ENCODE assay signal across 10 cellular contexts in genomic region chr6:137870286-137870685, GRCh38. TPM values are rescaled to one million over a fixed set of nuclear protein-coding genes. Genes with fewer than 3 reads are reported as not detected.
A peak's percentile ranks its signal among the peaks of the same experiment; 100 is the strongest.
DNase-seq lines count a peak whose midpoint lies in the region; ATAC-seq, FAIRE-seq and TF ChIP-seq lines count a peak whose summit lies in the region.
"Had no signal": no experiment of that assay in that cellular context is flagged by ENCODE, and none has a peak within 500 bp of the region (broad histone marks: within the 10 kb centered on the region; RNA-seq: fewer than 3 reads in every experiment).

No MANE protein-coding gene starts in this region.

- H4K20me1 ChIP-seq in K562 (replicated peaks; ENCODE audit: control insufficient read depth, insufficient read depth, low read length), result no peaks in the 10 kb centered on the region

- intact Hi-C loops in activated naive CD4-positive, alpha-beta T cell treated with anti-CD3 and anti-CD28 coated beads for 36 hours (cut with micrococcal nuclease), result loop anchor here (1.0 to 10.0 kb wide), 4 partner anchors 75 to 545 kb away; no protein-coding TSS in a partner anchor
- intact Hi-C loops in K562 (cut with micrococcal nuclease), result no loop called here

- WGBS in K562 (ENCODE audit: insufficient coverage, low coverage, missing lambda C conversion rate), result 55% methylated on average over 6 of the region's 6 CpGs

- H3K4me3 ChIP-seq in K562, result no peak overlapping the region

- no peak for TF ChIP-seq POLR2A in K562 (conservative IDR thresholded peaks at IDR 0.05)
- no peak for TF ChIP-seq POLR2A in erythroblast (IDR thresholded peaks at IDR 0.05; ENCODE audit: low read length)

- TF ChIP-seq EP300 in K562 (IDR thresholded peaks at IDR 0.05; ENCODE audit: low read length), result no peak

- no peak overlapping the region for H3K27ac ChIP-seq in K562 (ENCODE audit: extremely low read depth, low read depth, low read length)

- H2AFZ ChIP-seq in K562 (ENCODE audit: low read depth, low read length), result 0 out of 2 replicates have a peak overlapping the region, but pooled peaks have one; percentile 21

- H3K36me3 ChIP-seq in K562 (ENCODE audit: control insufficient read depth, insufficient read depth, low read length), result peaks cover 41% of the 10 kb centered on the region; the same call in 2 of the 3 replicates

- FAIRE-seq in K562 (lab: Jason Lieb, UNC), result no peak

- H3K79me2 ChIP-seq in K562 (ENCODE audit: control insufficient read depth, insufficient read depth, low read length), result peaks cover 31% of the 10 kb centered on the region

- in situ Hi-C loops in K562 (cut with MboI), result no loop called here

- peaks cover 22 to 50% of the 10 kb centered on the region in 2 experiments for H3K4me1 ChIP-seq in K562 (replicated peaks in 1 of 2; ENCODE audit: control insufficient read depth in 2 of 2, insufficient read depth in 2 of 2, low read length in 2 of 2)

- no peaks in the 10 kb centered on the region for H3K27me3 Mint-ChIP-seq in activated naive CD4-positive, alpha-beta T cell treated with anti-CD3 and anti-CD28 coated beads for 36 hours (ENCODE audit: low read depth)
- H3K27me3 Mint-ChIP-seq in mesothelial cell of epicardium (ENCODE audit: low read depth) (peaks cover 18% of the 10 kb centered on the region), type B pancreatic cell (peaks cover 9% of the 10 kb centered on the region)

- H3K4me2 ChIP-seq in K562 (ENCODE audit: insufficient read depth, low read length), result 0 out of 2 replicates have a peak overlapping the region, but pooled peaks have one; percentile 35
- H3K4me2 ChIP-seq: SK-N-SH had no signal

- ATAC-seq in K562, result no peak
- no peak for ATAC-seq in GM18498 (IDR thresholded peaks at IDR 0.05; ENCODE audit: unreplicated experiment)

- DNase-seq in activated naive CD4-positive, alpha-beta T cell treated with anti-CD3 and anti-CD28 coated beads for 36 hours, result no peak
- DNase-seq in activated naive CD4-positive, alpha-beta T cell (lab: John Stamatoyannopoulos, UW), result no peak
- DNase-seq in K562 (ENCODE audit: extremely low read depth in 1 of 4, low spot score in 3 of 4), result no peak
- DNase-seq in mesothelial cell of epicardium (ENCODE audit: low spot score in 2 of 2, unreplicated experiment in 2 of 2), result no peak
- DNase-seq in type B pancreatic cell (ENCODE audit: extremely low spot score, unreplicated experiment), result no peak
- no peak for DNase-seq in erythroblast (lab: John Stamatoyannopoulos, UW)
- DNase-seq in GM10266 (ENCODE audit: extremely low spot score), result no peak
- DNase-seq: activated effector memory CD4-positive, alpha-beta T cell treated with Interleukin-2 at 50 U/mL for 16 hours; SK-N-SH had no signal

- no TSS peak for BruUV-seq in K562 (replicated peaks; lab: Mats Ljungman, UMichigan)

- H3K9me1 ChIP-seq in K562 (ENCODE audit: control insufficient read depth, insufficient read depth, low read length), result no peaks in the 10 kb centered on the region

- no peak for TF ChIP-seq CTCF in K562 (IDR thresholded peaks at IDR 0.05 in 2 of 3, conservative IDR thresholded peaks at IDR 0.05 in 1 of 3; ENCODE audit: insufficient read depth in 2 of 3, low read depth in 1 of 3, low read length in 3 of 3)
- no peak for TF ChIP-seq CTCF in mesothelial cell of epicardium (IDR thresholded peaks at IDR 0.05; ENCODE audit: unreplicated experiment)
- TF ChIP-seq CTCF in type B pancreatic cell (conservative IDR thresholded peaks at IDR 0.05), result no peak
- TF ChIP-seq CTCF in GM10266 (IDR thresholded peaks at IDR 0.05; ENCODE audit: control insufficient read depth, insufficient read depth, low read depth, missing control alignments), result no peak

- peak overlapping the region; percentile 89 for H3K4me3 Mint-ChIP-seq in activated naive CD4-positive, alpha-beta T cell treated with anti-CD3 and anti-CD28 coated beads for 36 hours
- H3K4me3 Mint-ChIP-seq in mesothelial cell of epicardium (peak overlapping the region; percentile 91), type B pancreatic cell (peak overlapping the region; percentile 93)

- H3K4me1 Mint-ChIP-seq in activated naive CD4-positive, alpha-beta T cell treated with anti-CD3 and anti-CD28 coated beads for 36 hours (ENCODE audit: low read depth), result peaks cover 18% of the 10 kb centered on the region
- peaks cover 59% of the 10 kb centered on the region for H3K4me1 Mint-ChIP-seq in mesothelial cell of epicardium
- peaks cover 23% of the 10 kb centered on the region for H3K4me1 Mint-ChIP-seq in type B pancreatic cell (ENCODE audit: unreplicated experiment)

- H3K9me3 ChIP-seq in K562 (replicated peaks; ENCODE audit: control insufficient read depth, insufficient read depth, low read depth, low read length), result no peaks in the 10 kb centered on the region
- H3K9me3 ChIP-seq: SK-N-SH had no signal

- H3K9ac ChIP-seq in K562 (ENCODE audit: insufficient read depth in 1 of 2, low read depth in 2 of 2, low read length in 2 of 2), result no peak overlapping the region
- H3K9ac ChIP-seq: SK-N-SH had no signal

- no peaks in the 10 kb centered on the region for H3K27me3 ChIP-seq in K562 (ENCODE audit: control insufficient read depth in 2 of 2, insufficient read depth in 2 of 2, low read length in 2 of 2)

- POLR2A ChIA-PET in K562 (lab: Yijun Ruan, JAX), result interaction anchor here (0.5 to 6.8 kb wide), 8 partner anchors 9 to 162 kb away, joined by 3 to 61 read pairs (median 3); no protein-coding TSS in a partner anchor

- H3K9me3 Mint-ChIP-seq in activated naive CD4-positive, alpha-beta T cell treated with anti-CD3 and anti-CD28 coated beads for 36 hours, result no peaks in the 10 kb centered on the region
- no peaks in the 10 kb centered on the region for H3K9me3 Mint-ChIP-seq in mesothelial cell of epicardium
- no peaks in the 10 kb centered on the region for H3K9me3 Mint-ChIP-seq in type B pancreatic cell

- CTCF ChIA-PET in activated naive CD4-positive, alpha-beta T cell treated with anti-CD3 and anti-CD28 coated beads for 36 hours (lab: Charles Lee), result interaction anchor here (0.5 to 8.1 kb wide), 30 partner anchors 11 to 238 kb away, joined by 3 to 161 read pairs (median 4); no protein-coding TSS in a partner anchor
- CTCF ChIA-PET in K562 (lab: Yijun Ruan, JAX; ENCODE audit: low intra/inter-chr PET ratio), result no interaction called here

- H3K36me3 Mint-ChIP-seq in activated naive CD4-positive, alpha-beta T cell treated with anti-CD3 and anti-CD28 coated beads for 36 hours (ENCODE audit: low read depth), result peaks cover 80% of the 10 kb centered on the region
- H3K36me3 Mint-ChIP-seq in mesothelial cell of epicardium, result peaks cover 22% of the 10 kb centered on the region
- H3K36me3 Mint-ChIP-seq in type B pancreatic cell, result peaks cover 31% of the 10 kb centered on the region

- no peak for TF ChIP-seq RAD21 in K562 (CRISPR knock-in tag; conservative IDR thresholded peaks at IDR 0.05 in 1 of 2, IDR thresholded peaks at IDR 0.05 in 1 of 2)

- H3K27ac Mint-ChIP-seq in activated naive CD4-positive, alpha-beta T cell treated with anti-CD3 and anti-CD28 coated beads for 36 hours, result peak overlapping the region; percentile 99
- H3K27ac Mint-ChIP-seq in mesothelial cell of epicardium (no peak overlapping the region), type B pancreatic cell (no peak overlapping the region)

TF ChIP-seq in K562, 482 proteins besides CTCF, POLR2A, EP300 and RAD21 (continues in another document):
- no peak for TF ChIP-seq HSF4 (CRISPR knock-in tag; IDR thresholded peaks at IDR 0.05; ENCODE audit: borderline replicate concordance)
- TF ChIP-seq SP1 (CRISPR knock-in tag; IDR thresholded peaks at IDR 0.05), result 0 out of 2 replicates have a peak, but pooled peaks have one; percentile 4
- TF ChIP-seq ZNF511 (CRISPR knock-in tag; IDR thresholded peaks at IDR 0.05), result no peak
- peak; percentile 69 for TF ChIP-seq C11orf30 (IDR thresholded peaks at IDR 0.05; ENCODE audit: low read depth)

RNA-seq across cellular contexts. Expression of gene TNFAIP3, which starts 3.2 kb away (rescaled TPM):
- total RNA-seq in activated naive CD4-positive, alpha-beta T cell treated with anti-CD3 and anti-CD28 coated beads for 36 hours, result 100 to 1,000 TPM; 289 to 294 TPM
- total RNA-seq in K562 (2011; cell fraction: chromatin; rRNA removed; ENCODE audit: low replicate concordance), result 14.3 and 18.6 TPM in 2 replicates
- total RNA-seq in K562 (2011; cell fraction: nucleolus; rRNA removed), result 8.0 and 9.1 TPM in 2 replicates
- total RNA-seq in K562 (2011; cell fraction: nucleoplasm; rRNA removed), result 10.2 and 11.3 TPM in 2 replicates
- total RNA-seq in K562 (2014; rRNA removed), result 5.9 and 6.2 TPM in 2 replicates
- 6.5 and 6.9 TPM in 2 replicates for total RNA-seq in K562 (2014; rRNA removed; fragmentation: Illumina TruSeq; extraction: Trizol)
- total RNA-seq in K562 (2015; rRNA removed; fragmentation: Illumina TruSeq; extraction: Trizol), result 4.6 TPM in 2 replicates
- total RNA-seq in K562 (2021), result 12.5 and 17.0 TPM in 2 replicates
- 6.4 and 11.8 TPM in 2 replicates for polyA plus RNA-seq in K562 (2011; rRNA removed)
- 2.5 and 5.0 TPM in 2 replicates for polyA plus RNA-seq in K562 (2011; cell fraction: cytosol; rRNA removed)
- polyA plus RNA-seq in K562 (2011; cell fraction: nucleus; rRNA removed), result 21.1 and 33.6 TPM in 2 replicates
- 5.7 and 26.6 TPM in 2 replicates for polyA plus RNA-seq in K562 (2012)
- 9.8 and 11.5 TPM in 2 replicates for polyA plus RNA-seq in K562 (2014; fragmentation: Illumina TruSeq; extraction: Trizol)
- polyA plus RNA-seq in K562 (2014; fragmentation: Nextera tagmentation; extraction: Ambion mirVana), result 1 to 10 TPM in 1 of 2 experiments, under 1 TPM in 1; 0.79 to 1.3 TPM
- polyA plus RNA-seq in K562 (2014; rRNA removed), result 9.2 and 9.5 TPM in 2 replicates
- polyA minus RNA-seq in K562 (2011; rRNA and poly(A)+ RNA removed), result 5.4 and 11.3 TPM in 2 replicates
- 2.9 and 4.6 TPM in 2 replicates for polyA minus RNA-seq in K562 (2011; cell fraction: cytosol; rRNA and poly(A)+ RNA removed)
- polyA minus RNA-seq in K562 (2011; cell fraction: nucleus; rRNA and poly(A)+ RNA removed), result 6.7 and 20.5 TPM in 2 replicates
- total RNA-seq in mesothelial cell of epicardium, result 64.0 to 76.2 TPM (median 68.9 TPM) in 3 replicates
- 15.2 and 54.4 TPM in 2 replicates for total RNA-seq in type B pancreatic cell (ENCODE audit: low replicate concordance)
